ENCODE assay signal across 13 cellular contexts in genomic region chr21:46392921-46393320, GRCh38.
A peak's percentile ranks its signal among the peaks of the same experiment; 100 is the strongest.
DNase-seq lines count a peak whose midpoint lies in the region; ATAC-seq and TF ChIP-seq lines count a peak whose summit lies in the region.
"Had no signal": no experiment of that assay in that cellular context is flagged by ENCODE, and none has a peak within 500 bp of the region (broad histone marks: within the 10 kb centered on the region; RNA-seq: fewer than 3 reads in every experiment).

No MANE protein-coding gene starts in this region.

- no peak overlapping the region for H2BK120ac ChIP-seq in mesenchymal stem cell (ENCODE audit: low read depth, low read length)

- H3K4me2 ChIP-seq in mesenchymal stem cell (ENCODE audit: low read length, poor library complexity, severe bottlenecking): no peak overlapping the region

- peak overlapping the region; percentile 68 for H3K9ac ChIP-seq in mesenchymal stem cell (ENCODE audit: low read length)

- H3K9me3 ChIP-seq in mesenchymal stem cell (ENCODE audit: control insufficient read depth, low read length) (no peaks in the 10 kb centered on the region), upper lobe of right lung (no peaks in the 10 kb centered on the region)

- H4K8ac ChIP-seq in mesenchymal stem cell (ENCODE audit: low read length): no peak overlapping the region

- H3K36me3 ChIP-seq in mesenchymal stem cell (ENCODE audit: control insufficient read depth in 1 of 2, insufficient read depth in 2 of 2, low read depth in 1 of 2, low read length in 2 of 2) (peaks cover 57 to 74% of the 10 kb centered on the region in 2 experiments), upper lobe of right lung (peaks cover 52% of the 10 kb centered on the region)

- H3K27me3 ChIP-seq in dorsolateral prefrontal cortex: no peaks in the 10 kb centered on the region
- no peaks in the 10 kb centered on the region for H3K27me3 ChIP-seq in mesenchymal stem cell (ENCODE audit: control insufficient read depth in 1 of 2, insufficient read depth in 1 of 2, low read length in 2 of 2)
- no peaks in the 10 kb centered on the region for H3K27me3 ChIP-seq in upper lobe of right lung

- H2AFZ ChIP-seq in mesenchymal stem cell (ENCODE audit: low read depth, low read length): no peak overlapping the region

- no peak overlapping the region for H3K4ac ChIP-seq in mesenchymal stem cell (ENCODE audit: low read depth in 1 of 2, low read length in 2 of 2)

- no peaks in the 10 kb centered on the region for H3K9me3 Mint-ChIP-seq in activated CD4-positive, alpha-beta T cell treated with anti-CD3 and anti-CD28 coated beads, Interleukin-2, amount 10 ng/mL, durations not matched to agents 7 days and 5 days
- H3K9me3 Mint-ChIP-seq: activated T-helper 2 cell treated with anti-CD3 and anti-CD28 coated beads, Interferon-gamma antibody, Interleukin-2, Interleukin-4, amounts not matched to agents 10 μg/mL and 5 μg/mL and 100 μg/mL, durations not matched to agents 14 hours and 24 hours and 36 hours had no signal

- peak; percentile 12 for ATAC-seq in upper lobe of right lung
- no peak for ATAC-seq in GM21529 (IDR thresholded peaks at IDR 0.05; ENCODE audit: unreplicated experiment)
- ATAC-seq: activated CD4-positive, alpha-beta T cell treated with anti-CD3 and anti-CD28 coated beads for 36 hours had no signal

- no peak overlapping the region for H2BK15ac ChIP-seq in mesenchymal stem cell (ENCODE audit: low read depth, poor library complexity, severe bottlenecking)

- no peaks in the 10 kb centered on the region for H3K4me1 Mint-ChIP-seq in activated CD4-positive, alpha-beta T cell treated with anti-CD3 and anti-CD28 coated beads, Interleukin-2, amount 10 ng/mL, durations not matched to agents 7 days and 5 days
- H3K4me1 Mint-ChIP-seq: activated CD4-positive, alpha-beta T cell treated with anti-CD3 and anti-CD28 coated beads for 36 hours had no signal

- intact Hi-C loops in dorsolateral prefrontal cortex (cut with DNase I): loop anchor here in 1 of 2 donors (5.0 to 10.0 kb wide), 2 partner anchors 66 to 248 kb away; a partner anchor contains a TSS
- intact Hi-C loops in upper lobe of right lung (cut with DNase I): no loop called here

- H3K4me1 ChIP-seq in mesenchymal stem cell (ENCODE audit: control insufficient read depth, insufficient read depth, low read depth, low read length) (peaks cover 13% of the 10 kb centered on the region), upper lobe of right lung (no peaks in the 10 kb centered on the region)

- POLR2A ChIA-PET in activated CD4-positive, alpha-beta T cell treated with anti-CD3 and anti-CD28 coated beads, Interleukin-2, amount 10 ng/mL, durations not matched to agents 7 days and 5 days (lab: Charles Lee): no interaction called here

- DNase-seq in activated CD4-positive, alpha-beta T cell treated with anti-CD3 and anti-CD28 coated beads, Interleukin-2, amount 10 ng/mL, durations not matched to agents 7 days and 5 days: no peak
- DNase-seq in activated CD4-positive, alpha-beta T cell treated with anti-CD3 and anti-CD28 coated beads for 1 hour: no peak
- DNase-seq in dorsolateral prefrontal cortex (peak in 7 of 10 donors; percentile 36 to 80 (median 67)), mesenchymal stem cell (no peak), upper lobe of right lung (no peak), OCI-M2 (lab: John Stamatoyannopoulos, UW; ENCODE audit: unreplicated experiment) (no peak)
- no peak for DNase-seq in activated CD4-positive, alpha-beta T cell treated with anti-CD3 and anti-CD28 coated beads, Interleukin-2, amount 50 U/mL, for 4 hours
- DNase-seq: activated CD4-positive, alpha-beta T cell treated with anti-CD3 and anti-CD28 coated beads for 36 hours; HCEC 1CT; Kasumi-1; stimulated activated CD8-positive, alpha-beta memory T cell treated with anti-CD3 and anti-CD28 coated beads, Interleukin-4, amount 100 ng/mL, for 48 hours had no signal

- no peak overlapping the region for H3K4me3 Mint-ChIP-seq in activated CD4-positive, alpha-beta T cell treated with anti-CD3 and anti-CD28 coated beads, Interleukin-2, amount 10 ng/mL, durations not matched to agents 7 days and 5 days
- H3K4me3 Mint-ChIP-seq: activated CD4-positive, alpha-beta T cell treated with anti-CD3 and anti-CD28 coated beads for 36 hours had no signal

- H3K4me3 ChIP-seq in dorsolateral prefrontal cortex (no peak overlapping the region), mesenchymal stem cell (ENCODE audit: insufficient read depth in 1 of 2, low read depth in 1 of 2, low read length in 2 of 2) (peak overlapping the region in 1 of 2 experiments; percentile 47), upper lobe of right lung (no peak overlapping the region)

- WGBS in mesenchymal stem cell: 89% methylated on average over 13 of the region's 13 CpGs

- TF ChIP-seq CTCF in dorsolateral prefrontal cortex (IDR thresholded peaks at IDR 0.05 in 54 of 56, conservative IDR thresholded peaks at IDR 0.05 in 2 of 56; ENCODE audit: low read depth in 1 of 56, partially characterized antibody in 56 of 56) (no peak), upper lobe of right lung (IDR thresholded peaks at IDR 0.05) (no peak)

- no peak overlapping the region for H4K91ac ChIP-seq in mesenchymal stem cell (ENCODE audit: low read length)

- H2AK5ac ChIP-seq in mesenchymal stem cell (ENCODE audit: low read length, severe bottlenecking): no peak overlapping the region

- no peak overlapping the region for H3K23ac ChIP-seq in mesenchymal stem cell (ENCODE audit: low read length in 2 of 2)

- peak overlapping the region in 42 of 59 donors; percentile 16 to 86 (median 70) for H3K27ac ChIP-seq in dorsolateral prefrontal cortex
- H3K27ac ChIP-seq in mesenchymal stem cell (ENCODE audit: low read length, poor library complexity, severe bottlenecking): no peak overlapping the region
- no peak overlapping the region for H3K27ac ChIP-seq in upper lobe of right lung

- peak overlapping the region; percentile 41 for H3K27ac Mint-ChIP-seq in activated CD4-positive, alpha-beta T cell treated with anti-CD3 and anti-CD28 coated beads, Interleukin-2, amount 10 ng/mL, durations not matched to agents 7 days and 5 days
- H3K27ac Mint-ChIP-seq: activated CD4-positive, alpha-beta T cell treated with anti-CD3 and anti-CD28 coated beads for 36 hours; activated T-helper 2 cell treated with anti-CD3 and anti-CD28 coated beads, Interferon-gamma antibody, Interleukin-2, Interleukin-4, amounts not matched to agents 10 μg/mL and 5 μg/mL and 100 μg/mL, durations not matched to agents 14 hours and 24 hours and 36 hours had no signal

- CTCF ChIA-PET in activated CD4-positive, alpha-beta T cell treated with anti-CD3 and anti-CD28 coated beads, Interleukin-2, amount 10 ng/mL, durations not matched to agents 7 days and 5 days (lab: Charles Lee): interaction anchor here (1.9 kb wide), 1 partner anchor 13 kb away, joined by 6 read pairs; no protein-coding TSS in a partner anchor

- no peak overlapping the region for H2BK5ac ChIP-seq in mesenchymal stem cell (ENCODE audit: low read depth, low read length, poor library complexity, severe bottlenecking)

- H3K14ac ChIP-seq in mesenchymal stem cell (ENCODE audit: low read length in 2 of 2): no peak overlapping the region

- H3K36me3 Mint-ChIP-seq in activated CD4-positive, alpha-beta T cell treated with anti-CD3 and anti-CD28 coated beads, Interleukin-2, amount 10 ng/mL, durations not matched to agents 7 days and 5 days (ENCODE audit: low read depth): peaks cover 19% of the 10 kb centered on the region

- no peak overlapping the region for H2BK12ac ChIP-seq in mesenchymal stem cell (ENCODE audit: low read length in 2 of 2)

- peaks cover 47% of the 10 kb centered on the region for H3K79me1 ChIP-seq in mesenchymal stem cell (replicated peaks; ENCODE audit: low read length, poor library complexity, severe bottlenecking)

- no peaks in the 10 kb centered on the region for H3K27me3 Mint-ChIP-seq in activated CD4-positive, alpha-beta T cell treated with anti-CD3 and anti-CD28 coated beads, Interleukin-2, amount 10 ng/mL, durations not matched to agents 7 days and 5 days
- H3K27me3 Mint-ChIP-seq: activated CD4-positive, alpha-beta T cell treated with anti-CD3 and anti-CD28 coated beads for 36 hours had no signal

- no peak overlapping the region for H3K18ac ChIP-seq in mesenchymal stem cell (ENCODE audit: low read depth in 1 of 2, low read length in 2 of 2)

Comparison
In these comparisons a context has a peak if more than half of its experiments do, and no peak if none do; other contexts are left out.
1. DNase-seq: peak in dorsolateral prefrontal cortex (7 of 10); none in activated CD4-positive, alpha-beta T cell treated with anti-CD3 and anti-CD28 coated beads, Interleukin-2, amount 10 ng/mL, durations not matched to agents 7 days and 5 days (single experiment), activated CD4-positive, alpha-beta T cell treated with anti-CD3 and anti-CD28 coated beads for 1 hour (single experiment), mesenchymal stem cell (single experiment), upper lobe of right lung (single experiment), OCI-M2 (single experiment) and activated CD4-positive, alpha-beta T cell treated with anti-CD3 and anti-CD28 coated beads, Interleukin-2, amount 50 U/mL, for 4 hours (0 of 2).
2. H3K27ac ChIP-seq: peak in dorsolateral prefrontal cortex (42 of 59); none in mesenchymal stem cell (single experiment) and upper lobe of right lung (single experiment).